25 cellular contexts compared by ENCODE assay signal in genomic region chr12:53014709-53015108, GRCh38. TPM values are rescaled to one million over a fixed set of nuclear protein-coding genes. Genes with fewer than 3 reads are reported as not detected.
DNase-seq lines count a peak whose midpoint lies in the region; ATAC-seq, FAIRE-seq and TF ChIP-seq lines count a peak whose summit lies in the region.
"Had no signal": no experiment of that assay in that cellular context is flagged by ENCODE, and none has a peak within 500 bp of the region (broad histone marks: within the 10 kb centered on the region; RNA-seq: fewer than 3 reads in every experiment).

No MANE protein-coding gene starts in this region.

- H3K4me1 ChIP-seq in Panc1 (ENCODE audit: control insufficient read depth, insufficient read depth, low read length), result peaks cover 22% of the 10 kb centered on the region
- no peaks in the 10 kb centered on the region for H3K4me1 ChIP-seq in GM12878 (ENCODE audit: control insufficient read depth, insufficient read depth, low read length)
- peaks cover 0 to 36% (median 9%) of the 10 kb centered on the region in 4 donors for H3K4me1 ChIP-seq in tibial artery

- in situ Hi-C loops in Panc1 (cut with HindIII; ENCODE audit: low pct_unique_long_range_greater_than_20kb, low sequenced_read_pairs), result no loop called here
- in situ Hi-C loops in GM12878 (cut with MboI), result no loop called here

- H3K9me3 ChIP-seq in Panc1 (ENCODE audit: control insufficient read depth, insufficient read depth, low read depth, low read length) (no peaks in the 10 kb centered on the region), GM12878 (replicated peaks; ENCODE audit: control insufficient read depth, insufficient read depth, low read length) (no peaks in the 10 kb centered on the region), tibial artery (no peaks in the 10 kb centered on the region)
- H3K9me3 ChIP-seq: BLaER1, MG63 had no signal

- WGBS in GM12878 (ENCODE audit: insufficient coverage, insufficient replicate concordance, low lambda C conversion rate, missing lambda C conversion rate), result 98% methylated on average over 2 of the region's 2 CpGs

- peaks cover 56% of the 10 kb centered on the region for H3K79me2 ChIP-seq in GM12878 (ENCODE audit: control insufficient read depth, insufficient read depth, low read length)

- peaks cover 53% of the 10 kb centered on the region for H3K36me3 Mint-ChIP-seq in activated naive CD4-positive, alpha-beta T cell treated with anti-CD3 and anti-CD28 coated beads for 36 hours (ENCODE audit: low read depth)
- peaks cover 15% of the 10 kb centered on the region for H3K36me3 Mint-ChIP-seq in progenitor cell of endocrine pancreas (ENCODE audit: insufficient read depth)

- no peak for TF ChIP-seq RAD21 in GM12878 (IDR thresholded peaks at IDR 0.05; ENCODE audit: insufficient read depth, low read depth, low read length)

- SMC1A ChIA-PET in GM12878 (lab: Charles Lee; ENCODE audit: uncharacterized antibody, unreplicated experiment), result interaction anchor here (0.6 kb wide), 1 partner anchor 130 kb away, joined by 3 read pairs; no protein-coding TSS in a partner anchor

- no peaks in the 10 kb centered on the region for H3K9me3 Mint-ChIP-seq in activated naive CD4-positive, alpha-beta T cell treated with anti-CD3 and anti-CD28 coated beads for 36 hours
- no peaks in the 10 kb centered on the region for H3K9me3 Mint-ChIP-seq in progenitor cell of endocrine pancreas (ENCODE audit: low read depth)
- H3K9me3 Mint-ChIP-seq: activated B cell treated with CpG ODN at 0.5 μM for 24 hours had no signal

- H3K4me3 Mint-ChIP-seq in activated naive CD4-positive, alpha-beta T cell treated with anti-CD3 and anti-CD28 coated beads for 36 hours, result no peak overlapping the region
- H3K4me3 Mint-ChIP-seq in progenitor cell of endocrine pancreas (ENCODE audit: low read depth), result no peak overlapping the region
- H3K4me3 Mint-ChIP-seq: activated B cell treated with CpG ODN at 0.5 μM for 24 hours had no signal

- RAD21 ChIA-PET in GM12878 (lab: Charles Lee; ENCODE audit: unreplicated experiment), result interaction anchor here (1.0 kb wide), 1 partner anchor 9 kb away, joined by 3 read pairs; the partner anchor contains the start of gene EIF4B

- H3K27ac ChIP-seq in Panc1 (ENCODE audit: low read length) (peak overlapping the region; percentile 6; the same call in 1 of the 2 replicates), GM12878 (ENCODE audit: control insufficient read depth, insufficient read depth) (no peak overlapping the region), tibial artery (no peak overlapping the region)
- H3K27ac ChIP-seq: BLaER1, HL-60 had no signal

- ATAC-seq in Panc1 (no peak), GM12878 (no peak)

- H3K27ac Mint-ChIP-seq in activated naive CD4-positive, alpha-beta T cell treated with anti-CD3 and anti-CD28 coated beads for 36 hours, result peak overlapping the region; percentile 73
- H3K27ac Mint-ChIP-seq in progenitor cell of endocrine pancreas, result peak overlapping the region; percentile 34
- H3K27ac Mint-ChIP-seq: activated B cell treated with CpG ODN at 0.5 μM for 24 hours had no signal

- no peak for FAIRE-seq in GM12878 (lab: Jason Lieb, UNC)
- FAIRE-seq: endothelial cell of umbilical vein had no signal

- peaks cover 5% of the 10 kb centered on the region; the same call in 1 of the 2 replicates for H4K20me1 ChIP-seq in GM12878 (ENCODE audit: control insufficient read depth, insufficient read depth)

- TF ChIP-seq CTCF in Panc1 (IDR thresholded peaks at IDR 0.05) (no peak), GM12878 (IDR thresholded peaks at IDR 0.05 in 2 of 3, conservative IDR thresholded peaks at IDR 0.05 in 1 of 3; ENCODE audit: control insufficient read depth in 2 of 3, extremely low read depth in 1 of 3, insufficient read depth in 1 of 3, low read depth in 3 of 3, low read length in 3 of 3) (no peak), progenitor cell of endocrine pancreas (IDR thresholded peaks at IDR 0.05; ENCODE audit: unreplicated experiment) (no peak), foreskin fibroblast (IDR thresholded peaks at IDR 0.05; ENCODE audit: low read depth, low read length) (no peak), tibial artery (IDR thresholded peaks at IDR 0.05) (no peak)

- H3K4me1 Mint-ChIP-seq in activated naive CD4-positive, alpha-beta T cell treated with anti-CD3 and anti-CD28 coated beads for 36 hours (ENCODE audit: low read depth), result peaks cover 45% of the 10 kb centered on the region
- H3K4me1 Mint-ChIP-seq in progenitor cell of endocrine pancreas (ENCODE audit: low read depth), result peaks cover 18% of the 10 kb centered on the region

- BruUV-seq in Panc1 (replicated peaks; lab: Mats Ljungman, UMichigan) (TSS peak; percentile 5), GM12878 (replicated peaks; lab: Mats Ljungman, UMichigan) (TSS peak; percentile 3)

- H3K27me3 ChIP-seq in Panc1 (ENCODE audit: control insufficient read depth, insufficient read depth, low read length), result no peaks in the 10 kb centered on the region
- no peaks in the 10 kb centered on the region for H3K27me3 ChIP-seq in GM12878 (replicated peaks in 1 of 2; ENCODE audit: control insufficient read depth in 2 of 2, insufficient read depth in 2 of 2, low read length in 1 of 2)
- H3K27me3 ChIP-seq in tibial artery, result no peaks in the 10 kb centered on the region
- H3K27me3 ChIP-seq: BLaER1, MG63 had no signal

- CTCF ChIA-PET in activated naive CD4-positive, alpha-beta T cell treated with anti-CD3 and anti-CD28 coated beads for 36 hours (lab: Charles Lee), result interaction anchor here (1.0 kb wide), 1 partner anchor 9 kb away, joined by 3 read pairs; the partner anchor contains the start of gene EIF4B
- CTCF ChIA-PET in Panc1 (lab: Charles Lee) (no interaction called here), GM12878 (lab: Yijun Ruan, JAX) (interaction anchor here (1.0 kb wide), 1 partner anchor 10 kb away, joined by 4 read pairs; no protein-coding TSS in a partner anchor)

- DNase-seq in activated naive CD4-positive, alpha-beta T cell treated with anti-CD3 and anti-CD28 coated beads for 36 hours, result no peak
- DNase-seq in activated naive CD4-positive, alpha-beta T cell treated with Interleukin-2 at 50 U/mL for 16 hours, result no peak
- no peak for DNase-seq in Panc1 (ENCODE audit: low read depth, low spot score)
- no peak for DNase-seq in GM12878 (ENCODE audit: low read depth, low spot score)
- DNase-seq in progenitor cell of endocrine pancreas (ENCODE audit: low spot score, unreplicated experiment), result no peak
- no peak for DNase-seq in posterior cingulate gyrus
- no peak for DNase-seq in foreskin fibroblast
- DNase-seq in tibial artery, result no peak
- DNase-seq: ACHN; activated B cell treated with CpG ODN at 0.5 μM for 24 hours; activated effector memory CD4-positive, alpha-beta T cell treated with Interleukin-2 at 50 U/mL for 16 hours; amygdala; caudate nucleus; dermis blood vessel endothelial cell; head of caudate nucleus; mesendoderm; MG63; NCI-H1417 treated with DMSO at 0.1 percent for 48 hours; NCI-H2107; right cardiac atrium; RPMI8226; substantia nigra had no signal

- H3K36me3 ChIP-seq in Panc1 (ENCODE audit: control insufficient read depth, insufficient read depth, low read length) (peaks cover 28% of the 10 kb centered on the region), GM12878 (ENCODE audit: control insufficient read depth in 2 of 2, insufficient read depth in 2 of 2, low read length in 1 of 2) (peaks cover 0 to 35% of the 10 kb centered on the region in 2 experiments), tibial artery (peaks cover 24 to 37% (median 31%) of the 10 kb centered on the region in 3 donors)

- peak overlapping the region; percentile 18; the same call in 1 of the 2 replicates for H3K4me2 ChIP-seq in GM12878 (ENCODE audit: control insufficient read depth, insufficient read depth)
- H3K4me2 ChIP-seq: BLaER1 had no signal

- no peak overlapping the region for H2AFZ ChIP-seq in GM12878 (ENCODE audit: control insufficient read depth, low read depth, low read length)

- intact Hi-C loops in activated naive CD4-positive, alpha-beta T cell treated with anti-CD3 and anti-CD28 coated beads for 36 hours (cut with micrococcal nuclease), result no loop called here
- intact Hi-C loops in Panc1 (cut with micrococcal nuclease; ENCODE audit: unreplicated experiment), result no loop called here
- intact Hi-C loops in GM12878 (cut with micrococcal nuclease; ENCODE audit: unreplicated experiment), result no loop called here
- intact Hi-C loops in posterior cingulate gyrus (cut with DNase I), result no loop called here
- intact Hi-C loops in tibial artery (cut with DNase I; ENCODE audit: low total_unique reads), result no loop called here

- no peak overlapping the region for H3K9ac ChIP-seq in GM12878 (ENCODE audit: control insufficient read depth, insufficient read depth, low read length)
- H3K9ac ChIP-seq: BLaER1 had no signal

- TF ChIP-seq EP300 in GM12878 (IDR thresholded peaks at IDR 0.05; ENCODE audit: borderline replicate concordance in 1 of 2, control insufficient read depth in 1 of 2, low read depth in 2 of 2, low read length in 2 of 2), result no peak

- H3K27me3 Mint-ChIP-seq in activated naive CD4-positive, alpha-beta T cell treated with anti-CD3 and anti-CD28 coated beads for 36 hours (ENCODE audit: low read depth), result no peaks in the 10 kb centered on the region
- no peaks in the 10 kb centered on the region for H3K27me3 Mint-ChIP-seq in progenitor cell of endocrine pancreas
- H3K27me3 Mint-ChIP-seq: activated B cell treated with CpG ODN at 0.5 μM for 24 hours had no signal

- no peak overlapping the region for H3K4me3 ChIP-seq in Panc1 (ENCODE audit: low read depth in 2 of 2, low read length in 2 of 2)
- no peak overlapping the region for H3K4me3 ChIP-seq in GM12878
- H3K4me3 ChIP-seq in foreskin fibroblast (ENCODE audit: low read depth in 1 of 2, low read length in 2 of 2), result no peak overlapping the region
- no peak overlapping the region for H3K4me3 ChIP-seq in tibial artery
- H3K4me3 ChIP-seq: BLaER1, MG63 had no signal

- TF ChIP-seq POLR2A in GM12878 (IDR thresholded peaks at IDR 0.05; ENCODE audit: low read depth, low read length), result no peak

- POLR2A ChIA-PET in Panc1 (lab: Charles Lee) (interaction anchor here (0.6 kb wide), 1 partner anchor 310 kb away, joined by 3 read pairs; no protein-coding TSS in a partner anchor), GM12878 (lab: Charles Lee) (interaction anchor here (0.5 to 1.0 kb wide), 2 partner anchors 9 to 15 kb away, joined by 3 to 5 read pairs; no protein-coding TSS in a partner anchor)

RNA-seq across cellular contexts. Expression of gene EIF4B, which starts 8.5 kb away (rescaled TPM):
- 100 to 1,000 TPM; 813 to 821 TPM for total RNA-seq in activated naive CD4-positive, alpha-beta T cell treated with anti-CD3 and anti-CD28 coated beads for 36 hours
- 351 TPM for total RNA-seq in Panc1 (2021; ENCODE audit: unreplicated experiment)
- polyA plus RNA-seq in Panc1 (2012; ENCODE audit: insufficient read length), result 242 TPM
- total RNA-seq in GM12878 (2013; cell fraction: nucleolus; rRNA removed), result 239 and 240 TPM in 2 replicates
- 519 and 635 TPM in 2 replicates for total RNA-seq in GM12878 (2014; rRNA removed)
- total RNA-seq in GM12878 (2014; rRNA removed; fragmentation: Illumina TruSeq; extraction: Trizol), result 742 and 752 TPM in 2 replicates
- 628 and 637 TPM in 2 replicates for total RNA-seq in GM12878 (2021)
- polyA plus RNA-seq in GM12878 (2011; ENCODE audit: low read depth), result 340 TPM
- 494 and 678 TPM in 2 replicates for polyA plus RNA-seq in GM12878 (2011; rRNA removed)
- polyA plus RNA-seq in GM12878 (2011; cell fraction: cytosol; rRNA removed), result 381 and 532 TPM in 2 replicates
- 218 and 250 TPM in 2 replicates for polyA plus RNA-seq in GM12878 (2011; cell fraction: nucleus; rRNA removed)
- polyA plus RNA-seq in GM12878 (2012), result 417 and 421 TPM in 2 replicates
- polyA plus RNA-seq in GM12878 (2014; fragmentation: Illumina TruSeq; extraction: Trizol), result 625 and 749 TPM in 2 replicates
- 100 to 1,000 TPM; 133 to 144 TPM for polyA plus RNA-seq in GM12878 (2014; fragmentation: Nextera tagmentation; extraction: Ambion mirVana)
- polyA plus RNA-seq in GM12878 (2014; rRNA removed), result 326 and 368 TPM in 2 replicates
- polyA plus RNA-seq in GM12878 (2016; fragmentation: Nextera tagmentation; extraction: Ambion mirVana), result 100 to 1,000 TPM; 123 TPM
- 773 and 817 TPM in 2 replicates for polyA minus RNA-seq in GM12878 (2011; rRNA and poly(A)+ RNA removed)
- 266 and 313 TPM in 2 replicates for polyA minus RNA-seq in GM12878 (2011; cell fraction: cytosol; rRNA and poly(A)+ RNA removed)
- 94.2 and 136 TPM in 2 replicates for polyA minus RNA-seq in GM12878 (2011; cell fraction: nucleus; rRNA and poly(A)+ RNA removed)
- total RNA-seq in progenitor cell of endocrine pancreas, result 447 and 487 TPM in 2 replicates

RNA-seq across cellular contexts. Expression of gene TNS2, which starts 35.2 kb away (rescaled TPM):
- under 1 TPM; 0.37 to 0.67 TPM for total RNA-seq in activated naive CD4-positive, alpha-beta T cell treated with anti-CD3 and anti-CD28 coated beads for 36 hours
- total RNA-seq in Panc1 (2021; ENCODE audit: unreplicated experiment), result 48.1 TPM
- 49.1 TPM for polyA plus RNA-seq in Panc1 (2012; ENCODE audit: insufficient read length)
- total RNA-seq in GM12878 (2013; cell fraction: nucleolus; rRNA removed), result 1.7 and 2.7 TPM in 2 replicates
- 0.17 and 0.22 TPM in 2 replicates for total RNA-seq in GM12878 (2014; rRNA removed)
- not detected in 2 replicates for total RNA-seq in GM12878 (2014; rRNA removed; fragmentation: Illumina TruSeq; extraction: Trizol)
- total RNA-seq in GM12878 (2021), result 0.66 and 0.72 TPM in 2 replicates
- polyA plus RNA-seq in GM12878 (2011; ENCODE audit: low read depth), result 0.14 TPM
- polyA plus RNA-seq in GM12878 (2011; rRNA removed), result 0.07 TPM in 1 of 2 replicates, not detected in the other
- 0.07 and 0.10 TPM in 2 replicates for polyA plus RNA-seq in GM12878 (2011; cell fraction: cytosol; rRNA removed)
- polyA plus RNA-seq in GM12878 (2011; cell fraction: nucleus; rRNA removed), result 0.97 and 1.3 TPM in 2 replicates
- 0.39 and 0.64 TPM in 2 replicates for polyA plus RNA-seq in GM12878 (2012)
- polyA plus RNA-seq in GM12878 (2014; fragmentation: Illumina TruSeq; extraction: Trizol), result 0.03 and 0.11 TPM in 2 replicates
- not detected for polyA plus RNA-seq in GM12878 (2014; fragmentation: Nextera tagmentation; extraction: Ambion mirVana)
- polyA plus RNA-seq in GM12878 (2014; rRNA removed), result 0.15 and 0.52 TPM in 2 replicates
- under 1 TPM in 1 of 2 experiments, not detected in 1; 0.20 TPM for polyA plus RNA-seq in GM12878 (2016; fragmentation: Nextera tagmentation; extraction: Ambion mirVana)
- polyA minus RNA-seq in GM12878 (2011; rRNA and poly(A)+ RNA removed), result 0.57 TPM in 1 of 2 replicates, not detected in the other
- 0.62 and 2.8 TPM in 2 replicates for polyA minus RNA-seq in GM12878 (2011; cell fraction: cytosol; rRNA and poly(A)+ RNA removed)
- 0.48 and 1.2 TPM in 2 replicates for polyA minus RNA-seq in GM12878 (2011; cell fraction: nucleus; rRNA and poly(A)+ RNA removed)
- total RNA-seq in progenitor cell of endocrine pancreas, result 6.6 and 7.3 TPM in 2 replicates
